In the genomic region with DNA sequence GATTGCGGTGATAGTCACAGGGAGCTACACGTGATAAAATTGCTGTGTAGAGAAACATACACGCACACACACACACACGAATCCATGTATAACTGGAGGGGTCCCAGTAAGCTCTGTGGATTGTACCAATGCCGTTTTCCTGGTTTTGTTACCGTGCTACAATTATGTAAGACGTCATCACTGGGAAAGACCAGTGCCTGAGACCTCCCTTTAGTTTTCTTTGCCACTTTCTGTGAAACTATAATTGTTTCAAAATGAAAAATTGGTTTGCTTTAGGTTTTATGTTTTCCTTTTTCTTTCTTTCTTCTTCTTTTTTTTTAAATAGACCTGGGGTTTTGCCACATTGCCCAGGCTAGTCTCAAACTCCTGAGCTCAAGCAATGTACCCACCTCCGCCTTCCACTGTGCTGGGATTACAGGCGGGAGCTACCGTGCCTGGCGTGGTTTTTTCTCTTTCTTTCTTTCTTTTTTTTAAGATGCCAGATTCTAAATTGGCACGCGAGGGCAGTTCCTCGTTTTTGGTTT, we compare ENCODE assay signal across 10 cellular contexts. TPM values are rescaled to one million over a fixed set of nuclear protein-coding genes. Genes with fewer than 3 reads are reported as not detected.
DNase-seq lines count a peak whose midpoint lies in the region; ATAC-seq and TF ChIP-seq lines count a peak whose summit lies in the region.
"Had no signal": no experiment of that assay in that cellular context is flagged by ENCODE, and none has a peak within 500 bp of the region (broad histone marks: within the 10 kb centered on the region; RNA-seq: fewer than 3 reads in every experiment).

No MANE protein-coding gene starts in this region.

- no peaks in the 10 kb centered on the region for H3K27me3 ChIP-seq in OCI-LY3 (ENCODE audit: low read depth, low read length)
- peaks cover 51% of the 10 kb centered on the region for H3K27me3 ChIP-seq in effector memory CD4-positive, alpha-beta T cell (replicated peaks; ENCODE audit: control insufficient read depth, insufficient read depth, low read length, poor library complexity, severe bottlenecking)

- no peaks in the 10 kb centered on the region for H3K9me3 ChIP-seq in OCI-LY3 (ENCODE audit: insufficient read depth, low read length)
- no peaks in the 10 kb centered on the region for H3K9me3 ChIP-seq in effector memory CD4-positive, alpha-beta T cell (ENCODE audit: control insufficient read depth, low read length)

- no peak overlapping the region for H3K27ac ChIP-seq in OCI-LY3 (ENCODE audit: low read length)
- no peak overlapping the region for H3K27ac ChIP-seq in effector memory CD4-positive, alpha-beta T cell (ENCODE audit: insufficient read depth, low read length, poor library complexity, severe bottlenecking)
- H3K27ac ChIP-seq: C4-2B had no signal

- peaks cover 88% of the 10 kb centered on the region for H3K27me3 Mint-ChIP-seq in activated T-cell treated with anti-CD3 and anti-CD28 coated beads, Interleukin-2, amount 50 U/mL, for 24 hours
- peaks cover 30% of the 10 kb centered on the region for H3K27me3 Mint-ChIP-seq in endothelial cell (ENCODE audit: unreplicated experiment)

- no peaks in the 10 kb centered on the region for H3K36me3 Mint-ChIP-seq in activated T-cell treated with anti-CD3 and anti-CD28 coated beads, Interleukin-2, amount 50 U/mL, for 24 hours (ENCODE audit: low read depth)
- H3K36me3 Mint-ChIP-seq in endothelial cell (ENCODE audit: low read depth, unreplicated experiment): peaks cover 4% of the 10 kb centered on the region
- H3K36me3 Mint-ChIP-seq in stimulated activated effector memory CD8-positive, alpha-beta T cell treated with anti-CD3 and anti-CD28 coated beads, Interleukin-12 subunit alpha, Interleukin-12 subunit beta, amount 100 ng/mL, for 72 hours: peaks cover 34% of the 10 kb centered on the region

- no peaks in the 10 kb centered on the region for H3K36me3 ChIP-seq in OCI-LY3 (replicated peaks; ENCODE audit: low read depth, low read length)
- H3K36me3 ChIP-seq in effector memory CD4-positive, alpha-beta T cell (ENCODE audit: control insufficient read depth, insufficient read depth, low read length): no peaks in the 10 kb centered on the region

- in situ Hi-C loops in KBM-7 (cut with MboI; ENCODE audit: low pct_unique_long_range_greater_than_20kb, low sequenced_read_pairs) (no loop called here), ACHN (cut with HindIII; ENCODE audit: low pct_ligation_motif_present, low pct_unique_long_range_greater_than_20kb, low sequenced_read_pairs) (no loop called here)

- peaks cover 22% of the 10 kb centered on the region for H3K4me1 ChIP-seq in OCI-LY3 (ENCODE audit: low read length)
- H3K4me1 ChIP-seq in effector memory CD4-positive, alpha-beta T cell (ENCODE audit: control insufficient read depth, insufficient read depth, low read length, poor library complexity, severe bottlenecking): peaks cover 5% of the 10 kb centered on the region

- peak overlapping the region; percentile 90 for H3K27ac Mint-ChIP-seq in activated T-cell treated with anti-CD3 and anti-CD28 coated beads, Interleukin-2, amount 50 U/mL, for 24 hours
- peak overlapping the region; percentile 49 for H3K27ac Mint-ChIP-seq in endothelial cell (ENCODE audit: unreplicated experiment)
- peak overlapping the region; percentile 60 for H3K27ac Mint-ChIP-seq in stimulated activated effector memory CD8-positive, alpha-beta T cell treated with anti-CD3 and anti-CD28 coated beads, Interleukin-12 subunit alpha, Interleukin-12 subunit beta, amount 100 ng/mL, for 72 hours

- DNase-seq in activated T-cell treated with anti-CD3 and anti-CD28 coated beads, Interleukin-2, amount 50 U/mL, for 24 hours: no peak
- DNase-seq in activated T-cell treated with anti-CD3 and anti-CD28 coated beads for 4 hours (no peak), endothelial cell (ENCODE audit: low spot score) (no peak), KBM-7 (no peak), ACHN (no peak)
- no peak for DNase-seq in stimulated activated effector memory CD8-positive, alpha-beta T cell treated with anti-CD3 and anti-CD28 coated beads, Interleukin-12 subunit alpha, Interleukin-12 subunit beta, amount 100 ng/mL, for 72 hours (ENCODE audit: low spot score in 2 of 2)
- no peak for DNase-seq in effector memory CD4-positive, alpha-beta T cell

- H3K9me3 Mint-ChIP-seq in activated T-cell treated with anti-CD3 and anti-CD28 coated beads, Interleukin-2, amount 50 U/mL, for 24 hours: peaks cover 2% of the 10 kb centered on the region
- H3K9me3 Mint-ChIP-seq in endothelial cell (ENCODE audit: unreplicated experiment): no peaks in the 10 kb centered on the region
- H3K9me3 Mint-ChIP-seq in stimulated activated effector memory CD8-positive, alpha-beta T cell treated with anti-CD3 and anti-CD28 coated beads, Interleukin-12 subunit alpha, Interleukin-12 subunit beta, amount 100 ng/mL, for 72 hours: no peaks in the 10 kb centered on the region

- H3K4me3 Mint-ChIP-seq in activated T-cell treated with anti-CD3 and anti-CD28 coated beads, Interleukin-2, amount 50 U/mL, for 24 hours: no peak overlapping the region
- H3K4me3 Mint-ChIP-seq in endothelial cell (ENCODE audit: unreplicated experiment): peak overlapping the region; percentile 39
- peak overlapping the region; percentile 71 for H3K4me3 Mint-ChIP-seq in stimulated activated effector memory CD8-positive, alpha-beta T cell treated with anti-CD3 and anti-CD28 coated beads, Interleukin-12 subunit alpha, Interleukin-12 subunit beta, amount 100 ng/mL, for 72 hours

- no peaks in the 10 kb centered on the region for H3K79me2 ChIP-seq in OCI-LY3 (ENCODE audit: low read length)

- peak overlapping the region; percentile 66 for H3K9ac ChIP-seq in OCI-LY3 (ENCODE audit: low read length)

- peak overlapping the region; percentile 72 for H2AFZ ChIP-seq in OCI-LY3 (ENCODE audit: low read depth, low read length)

- H4K20me1 ChIP-seq in OCI-LY3 (ENCODE audit: insufficient read depth, low read length): no peaks in the 10 kb centered on the region

- TF ChIP-seq CTCF in OCI-LY3 (IDR thresholded peaks at IDR 0.05; ENCODE audit: low read depth, low read length) (no peak), endothelial cell (IDR thresholded peaks at IDR 0.05; ENCODE audit: unreplicated experiment) (no peak)

- peak overlapping the region; percentile 74 for H3K4me3 ChIP-seq in OCI-LY3 (ENCODE audit: low read length)
- no peak overlapping the region for H3K4me3 ChIP-seq in effector memory CD4-positive, alpha-beta T cell (ENCODE audit: insufficient read depth, low read depth, low read length, poor library complexity, severe bottlenecking)

- peak overlapping the region; percentile 94 for H3K4me2 ChIP-seq in OCI-LY3 (ENCODE audit: low read length)

- ATAC-seq in stimulated activated effector memory CD8-positive, alpha-beta T cell treated with anti-CD3 and anti-CD28 coated beads, Interleukin-12 subunit alpha, Interleukin-12 subunit beta, amount 100 ng/mL, for 72 hours: no peak

- H3K4me1 Mint-ChIP-seq in activated T-cell treated with anti-CD3 and anti-CD28 coated beads, Interleukin-2, amount 50 U/mL, for 24 hours (ENCODE audit: low read depth): peaks cover 74% of the 10 kb centered on the region
- peaks cover 32% of the 10 kb centered on the region for H3K4me1 Mint-ChIP-seq in endothelial cell (ENCODE audit: unreplicated experiment)
- peaks cover 74% of the 10 kb centered on the region for H3K4me1 Mint-ChIP-seq in stimulated activated effector memory CD8-positive, alpha-beta T cell treated with anti-CD3 and anti-CD28 coated beads, Interleukin-12 subunit alpha, Interleukin-12 subunit beta, amount 100 ng/mL, for 72 hours

RNA-seq across cellular contexts. Expression of a gene that starts 21.3 kb away (rescaled TPM):
- total RNA-seq in endothelial cell (ENCODE audit: unreplicated experiment): not detected
- total RNA-seq: kidney epithelial cell had no signal

RNA-seq across cellular contexts. Expression of a gene that starts 36.3 kb away (rescaled TPM):
- not detected for total RNA-seq in endothelial cell (ENCODE audit: unreplicated experiment)

RNA-seq across cellular contexts. Expression of a gene that starts 37.7 kb away (rescaled TPM):
- not detected for total RNA-seq in endothelial cell (ENCODE audit: unreplicated experiment)
- total RNA-seq: kidney epithelial cell had no signal

RNA-seq across cellular contexts. Expression of a gene that starts 54.4 kb away (rescaled TPM):
- total RNA-seq in endothelial cell (ENCODE audit: unreplicated experiment): 21.8 TPM
